In genomic region chr2:187542123-187542522, GRCh38 we compare ENCODE assay signal across 1 cellular context.
TF ChIP-seq lines count a peak whose summit lies in the region.

No MANE protein-coding gene starts in this region.

TF ChIP-seq in SK-N-SH, 30 proteins besides CTCF, POLR2A, EP300 and RAD21 (continued from another document):
- TF ChIP-seq PBX3 (IDR thresholded peaks at IDR 0.05) (no peak), TAF1 (IDR thresholded peaks at IDR 0.05; ENCODE audit: borderline replicate concordance, low read depth, low read length) (no peak), MEF2A (IDR thresholded peaks at IDR 0.05; ENCODE audit: borderline replicate concordance, low read depth) (no peak)
